Comparison of ENCODE assay signal across 2 cellular contexts in the genomic region with DNA sequence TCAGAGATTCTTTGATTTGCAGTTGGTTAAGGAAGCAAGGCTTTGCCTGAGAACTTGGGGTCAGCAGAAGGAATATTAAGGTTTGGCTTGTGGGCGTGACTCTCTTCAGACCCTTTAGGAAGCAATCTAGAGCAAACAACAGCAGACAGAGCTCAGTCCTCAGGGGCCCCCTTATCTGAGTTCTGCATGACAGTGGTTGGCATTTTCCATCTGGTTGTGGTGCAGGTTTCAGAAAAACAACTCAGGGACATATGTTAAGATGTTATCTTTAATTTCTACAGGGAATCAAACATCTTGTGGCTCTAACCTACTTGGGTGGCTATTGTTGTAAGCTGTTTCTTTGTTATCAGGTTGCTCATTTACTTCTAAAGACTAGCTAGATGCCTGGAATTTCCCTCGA.
TF ChIP-seq lines count a peak whose summit lies in the region.

No MANE protein-coding gene starts in this region.

TF ChIP-seq in GM23338, 12 proteins besides CTCF, POLR2A, EP300 and RAD21 (continued from another document and continues in another):
- TF ChIP-seq, protein P1, sequence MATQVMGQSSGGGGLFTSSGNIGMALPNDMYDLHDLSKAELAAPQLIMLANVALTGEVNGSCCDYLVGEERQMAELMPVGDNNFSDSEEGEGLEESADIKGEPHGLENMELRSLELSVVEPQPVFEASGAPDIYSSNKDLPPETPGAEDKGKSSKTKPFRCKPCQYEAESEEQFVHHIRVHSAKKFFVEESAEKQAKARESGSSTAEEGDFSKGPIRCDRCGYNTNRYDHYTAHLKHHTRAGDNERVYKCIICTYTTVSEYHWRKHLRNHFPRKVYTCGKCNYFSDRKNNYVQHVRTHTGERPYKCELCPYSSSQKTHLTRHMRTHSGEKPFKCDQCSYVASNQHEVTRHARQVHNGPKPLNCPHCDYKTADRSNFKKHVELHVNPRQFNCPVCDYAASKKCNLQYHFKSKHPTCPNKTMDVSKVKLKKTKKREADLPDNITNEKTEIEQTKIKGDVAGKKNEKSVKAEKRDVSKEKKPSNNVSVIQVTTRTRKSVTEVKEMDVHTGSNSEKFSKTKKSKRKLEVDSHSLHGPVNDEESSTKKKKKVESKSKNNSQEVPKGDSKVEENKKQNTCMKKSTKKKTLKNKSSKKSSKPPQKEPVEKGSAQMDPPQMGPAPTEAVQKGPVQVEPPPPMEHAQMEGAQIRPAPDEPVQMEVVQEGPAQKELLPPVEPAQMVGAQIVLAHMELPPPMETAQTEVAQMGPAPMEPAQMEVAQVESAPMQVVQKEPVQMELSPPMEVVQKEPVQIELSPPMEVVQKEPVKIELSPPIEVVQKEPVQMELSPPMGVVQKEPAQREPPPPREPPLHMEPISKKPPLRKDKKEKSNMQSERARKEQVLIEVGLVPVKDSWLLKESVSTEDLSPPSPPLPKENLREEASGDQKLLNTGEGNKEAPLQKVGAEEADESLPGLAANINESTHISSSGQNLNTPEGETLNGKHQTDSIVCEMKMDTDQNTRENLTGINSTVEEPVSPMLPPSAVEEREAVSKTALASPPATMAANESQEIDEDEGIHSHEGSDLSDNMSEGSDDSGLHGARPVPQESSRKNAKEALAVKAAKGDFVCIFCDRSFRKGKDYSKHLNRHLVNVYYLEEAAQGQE (IDR thresholded peaks at IDR 0.05; ENCODE audit: unreplicated experiment), result no peak
- TF ChIP-seq EZH2phosphoT487 (IDR thresholded peaks at IDR 0.05; ENCODE audit: unreplicated experiment) (no peak), STAT1 (IDR thresholded peaks at IDR 0.05; ENCODE audit: unreplicated experiment) (no peak), JUNB (IDR thresholded peaks at IDR 0.05; ENCODE audit: unreplicated experiment) (no peak), NANOG (IDR thresholded peaks at IDR 0.05; ENCODE audit: borderline replicate concordance) (no peak), ZNF331 (CRISPR knock-in tag; IDR thresholded peaks at IDR 0.05; ENCODE audit: low read depth) (no peak), CREB1 (CRISPR knock-in tag; IDR thresholded peaks at IDR 0.05; ENCODE audit: low read depth) (no peak), ZNF114 (CRISPR knock-in tag; IDR thresholded peaks at IDR 0.05) (no peak)
- TF ChIP-seq, protein P2, sequence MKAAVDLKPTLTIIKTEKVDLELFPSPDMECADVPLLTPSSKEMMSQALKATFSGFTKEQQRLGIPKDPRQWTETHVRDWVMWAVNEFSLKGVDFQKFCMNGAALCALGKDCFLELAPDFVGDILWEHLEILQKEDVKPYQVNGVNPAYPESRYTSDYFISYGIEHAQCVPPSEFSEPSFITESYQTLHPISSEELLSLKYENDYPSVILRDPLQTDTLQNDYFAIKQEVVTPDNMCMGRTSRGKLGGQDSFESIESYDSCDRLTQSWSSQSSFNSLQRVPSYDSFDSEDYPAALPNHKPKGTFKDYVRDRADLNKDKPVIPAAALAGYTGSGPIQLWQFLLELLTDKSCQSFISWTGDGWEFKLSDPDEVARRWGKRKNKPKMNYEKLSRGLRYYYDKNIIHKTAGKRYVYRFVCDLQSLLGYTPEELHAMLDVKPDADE (IDR thresholded peaks at IDR 0.05), result no peak
- TF ChIP-seq, protein P3, sequence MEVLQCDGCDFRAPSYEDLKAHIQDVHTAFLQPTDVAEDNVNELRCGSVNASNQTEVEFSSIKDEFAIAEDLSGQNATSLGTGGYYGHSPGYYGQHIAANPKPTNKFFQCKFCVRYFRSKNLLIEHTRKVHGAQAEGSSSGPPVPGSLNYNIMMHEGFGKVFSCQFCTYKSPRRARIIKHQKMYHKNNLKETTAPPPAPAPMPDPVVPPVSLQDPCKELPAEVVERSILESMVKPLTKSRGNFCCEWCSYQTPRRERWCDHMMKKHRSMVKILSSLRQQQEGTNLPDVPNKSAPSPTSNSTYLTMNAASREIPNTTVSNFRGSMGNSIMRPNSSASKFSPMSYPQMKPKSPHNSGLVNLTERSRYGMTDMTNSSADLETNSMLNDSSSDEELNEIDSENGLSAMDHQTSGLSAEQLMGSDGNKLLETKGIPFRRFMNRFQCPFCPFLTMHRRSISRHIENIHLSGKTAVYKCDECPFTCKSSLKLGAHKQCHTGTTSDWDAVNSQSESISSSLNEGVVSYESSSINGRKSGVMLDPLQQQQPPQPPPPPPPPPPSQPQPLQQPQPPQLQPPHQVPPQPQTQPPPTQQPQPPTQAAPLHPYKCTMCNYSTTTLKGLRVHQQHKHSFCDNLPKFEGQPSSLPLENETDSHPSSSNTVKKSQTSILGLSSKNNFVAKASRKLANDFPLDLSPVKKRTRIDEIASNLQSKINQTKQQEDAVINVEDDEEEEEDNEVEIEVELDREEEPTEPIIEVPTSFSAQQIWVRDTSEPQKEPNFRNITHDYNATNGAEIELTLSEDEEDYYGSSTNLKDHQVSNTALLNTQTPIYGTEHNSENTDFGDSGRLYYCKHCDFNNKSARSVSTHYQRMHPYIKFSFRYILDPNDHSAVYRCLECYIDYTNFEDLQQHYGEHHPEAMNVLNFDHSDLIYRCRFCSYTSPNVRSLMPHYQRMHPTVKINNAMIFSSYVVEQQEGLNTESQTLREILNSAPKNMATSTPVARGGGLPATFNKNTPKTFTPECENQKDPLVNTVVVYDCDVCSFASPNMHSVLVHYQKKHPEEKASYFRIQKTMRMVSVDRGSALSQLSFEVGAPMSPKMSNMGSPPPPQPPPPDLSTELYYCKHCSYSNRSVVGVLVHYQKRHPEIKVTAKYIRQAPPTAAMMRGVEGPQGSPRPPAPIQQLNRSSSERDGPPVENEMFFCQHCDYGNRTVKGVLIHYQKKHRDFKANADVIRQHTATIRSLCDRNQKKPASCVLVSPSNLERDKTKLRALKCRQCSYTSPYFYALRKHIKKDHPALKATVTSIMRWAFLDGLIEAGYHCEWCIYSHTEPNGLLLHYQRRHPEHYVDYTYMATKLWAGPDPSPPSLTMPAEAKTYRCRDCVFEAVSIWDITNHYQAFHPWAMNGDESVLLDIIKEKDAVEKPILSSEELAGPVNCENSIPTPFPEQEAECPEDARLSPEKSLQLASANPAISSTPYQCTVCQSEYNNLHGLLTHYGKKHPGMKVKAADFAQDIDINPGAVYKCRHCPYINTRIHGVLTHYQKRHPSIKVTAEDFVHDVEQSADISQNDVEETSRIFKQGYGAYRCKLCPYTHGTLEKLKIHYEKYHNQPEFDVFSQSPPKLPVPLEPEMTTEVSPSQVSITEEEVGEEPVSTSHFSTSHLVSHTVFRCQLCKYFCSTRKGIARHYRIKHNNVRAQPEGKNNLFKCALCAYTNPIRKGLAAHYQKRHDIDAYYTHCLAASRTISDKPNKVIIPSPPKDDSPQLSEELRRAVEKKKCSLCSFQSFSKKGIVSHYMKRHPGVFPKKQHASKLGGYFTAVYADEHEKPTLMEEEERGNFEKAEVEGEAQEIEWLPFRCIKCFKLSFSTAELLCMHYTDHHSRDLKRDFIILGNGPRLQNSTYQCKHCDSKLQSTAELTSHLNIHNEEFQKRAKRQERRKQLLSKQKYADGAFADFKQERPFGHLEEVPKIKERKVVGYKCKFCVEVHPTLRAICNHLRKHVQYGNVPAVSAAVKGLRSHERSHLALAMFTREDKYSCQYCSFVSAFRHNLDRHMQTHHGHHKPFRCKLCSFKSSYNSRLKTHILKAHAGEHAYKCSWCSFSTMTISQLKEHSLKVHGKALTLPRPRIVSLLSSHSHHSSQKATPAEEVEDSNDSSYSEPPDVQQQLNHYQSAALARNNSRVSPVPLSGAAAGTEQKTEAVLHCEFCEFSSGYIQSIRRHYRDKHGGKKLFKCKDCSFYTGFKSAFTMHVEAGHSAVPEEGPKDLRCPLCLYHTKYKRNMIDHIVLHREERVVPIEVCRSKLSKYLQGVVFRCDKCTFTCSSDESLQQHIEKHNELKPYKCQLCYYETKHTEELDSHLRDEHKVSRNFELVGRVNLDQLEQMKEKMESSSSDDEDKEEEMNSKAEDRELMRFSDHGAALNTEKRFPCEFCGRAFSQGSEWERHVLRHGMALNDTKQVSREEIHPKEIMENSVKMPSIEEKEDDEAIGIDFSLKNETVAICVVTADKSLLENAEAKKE (CRISPR knock-in tag; IDR thresholded peaks at IDR 0.05), result no peak

TF ChIP-seq in K562, 482 proteins besides CTCF, POLR2A, EP300 and RAD21 (continued from another document):
- TF ChIP-seq SOX6 (IDR thresholded peaks at IDR 0.05) (peak; percentile 61; the same call in 1 of the 2 replicates), PML (IDR thresholded peaks at IDR 0.05; ENCODE audit: low read length) (peak; percentile 37; the same call in 1 of the 2 replicates), MTA2 (IDR thresholded peaks at IDR 0.05; ENCODE audit: low read depth) (peak; percentile 50; the same call in 1 of the 2 replicates), RCOR1 (IDR thresholded peaks at IDR 0.05; ENCODE audit: borderline replicate concordance in 1 of 2, low read depth in 2 of 2, low read length in 2 of 2) (peak in 1 of 2 experiments; percentile 5; a peak in 1 of 4 replicates), DPF2 (IDR thresholded peaks at IDR 0.05) (peak; percentile 47; the same call in 1 of the 2 replicates), PCBP2 (IDR thresholded peaks at IDR 0.05; ENCODE audit: low read depth, low read length, poor library complexity, severe bottlenecking) (no peak), TCF3 (CRISPR knock-in tag; IDR thresholded peaks at IDR 0.05) (peak; percentile 73), ZC3H11A (IDR thresholded peaks at IDR 0.05; ENCODE audit: low read depth, low read length) (no peak), RAD51 (IDR thresholded peaks at IDR 0.05; ENCODE audit: borderline replicate concordance, low read depth) (no peak), CBX5 (IDR thresholded peaks at IDR 0.05; ENCODE audit: borderline replicate concordance, low read depth) (no peak), NCOR1 (IDR thresholded peaks at IDR 0.05) (peak; percentile 57), FOXJ3 (CRISPR knock-in tag; IDR thresholded peaks at IDR 0.05) (no peak), L3MBTL2 (IDR thresholded peaks at IDR 0.05) (no peak), KLF16 (IDR thresholded peaks at IDR 0.05) (peak; percentile 28; the same call in 1 of the 2 replicates), ZNF174 (CRISPR knock-in tag; IDR thresholded peaks at IDR 0.05) (no peak), POLR2AphosphoS5 (IDR thresholded peaks at IDR 0.05; ENCODE audit: control insufficient read depth, insufficient read depth, low read depth, low read length) (peak; percentile 72), TEAD4 (IDR thresholded peaks at IDR 0.05; ENCODE audit: low read length) (peak; percentile 81), TEAD4 (CRISPR knock-in tag; IDR thresholded peaks at IDR 0.05; ENCODE audit: borderline replicate concordance) (no peak), TAL1 (IDR thresholded peaks at IDR 0.05) (peak; percentile 71), NFIC (IDR thresholded peaks at IDR 0.05) (peak; percentile 23; the same call in 1 of the 2 replicates), ASH1L (IDR thresholded peaks at IDR 0.05; ENCODE audit: borderline replicate concordance, low read depth, partially characterized antibody) (no peak), ZNF133 (CRISPR knock-in tag; IDR thresholded peaks at IDR 0.05) (no peak), NFIX (CRISPR knock-in tag; IDR thresholded peaks at IDR 0.05; ENCODE audit: low read depth) (no peak), CBFA2T3 (IDR thresholded peaks at IDR 0.05) (peak; percentile 83), HDAC1 (IDR thresholded peaks at IDR 0.05) (0 out of 4 replicates have a peak, but pooled peaks of 1 of the 2 experiments have one; percentile 20), SMARCA4 (IDR thresholded peaks at IDR 0.05) (peak; percentile 44; the same call in 1 of the 2 replicates), CBFA2T2 (conservative IDR thresholded peaks at IDR 0.05) (peak; percentile 67), MYC (IDR thresholded peaks at IDR 0.05; ENCODE audit: low read depth, low read length) (no peak), MYC (CRISPR knock-in tag; IDR thresholded peaks at IDR 0.05; ENCODE audit: borderline replicate concordance, low read depth) (no peak), STAT5A (IDR thresholded peaks at IDR 0.05; ENCODE audit: borderline replicate concordance, low read length) (peak; percentile 30; the same call in 1 of the 2 replicates), SMARCA5 (IDR thresholded peaks at IDR 0.05) (no peak)
- TF ChIP-seq, protein P4, sequence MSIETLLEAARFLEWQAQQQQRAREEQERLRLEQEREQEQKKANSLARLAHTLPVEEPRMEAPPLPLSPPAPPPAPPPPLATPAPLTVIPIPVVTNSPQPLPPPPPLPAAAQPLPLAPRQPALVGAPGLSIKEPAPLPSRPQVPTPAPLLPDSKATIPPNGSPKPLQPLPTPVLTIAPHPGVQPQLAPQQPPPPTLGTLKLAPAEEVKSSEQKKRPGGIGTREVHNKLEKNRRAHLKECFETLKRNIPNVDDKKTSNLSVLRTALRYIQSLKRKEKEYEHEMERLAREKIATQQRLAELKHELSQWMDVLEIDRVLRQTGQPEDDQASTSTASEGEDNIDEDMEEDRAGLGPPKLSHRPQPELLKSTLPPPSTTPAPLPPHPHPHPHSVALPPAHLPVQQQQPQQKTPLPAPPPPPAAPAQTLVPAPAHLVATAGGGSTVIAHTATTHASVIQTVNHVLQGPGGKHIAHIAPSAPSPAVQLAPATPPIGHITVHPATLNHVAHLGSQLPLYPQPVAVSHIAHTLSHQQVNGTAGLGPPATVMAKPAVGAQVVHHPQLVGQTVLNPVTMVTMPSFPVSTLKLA (conservative IDR thresholded peaks at IDR 0.05), result 0 out of 4 replicates have a peak, but pooled peaks of 1 of the 2 experiments have one; percentile 14
- TF ChIP-seq, protein P5, sequence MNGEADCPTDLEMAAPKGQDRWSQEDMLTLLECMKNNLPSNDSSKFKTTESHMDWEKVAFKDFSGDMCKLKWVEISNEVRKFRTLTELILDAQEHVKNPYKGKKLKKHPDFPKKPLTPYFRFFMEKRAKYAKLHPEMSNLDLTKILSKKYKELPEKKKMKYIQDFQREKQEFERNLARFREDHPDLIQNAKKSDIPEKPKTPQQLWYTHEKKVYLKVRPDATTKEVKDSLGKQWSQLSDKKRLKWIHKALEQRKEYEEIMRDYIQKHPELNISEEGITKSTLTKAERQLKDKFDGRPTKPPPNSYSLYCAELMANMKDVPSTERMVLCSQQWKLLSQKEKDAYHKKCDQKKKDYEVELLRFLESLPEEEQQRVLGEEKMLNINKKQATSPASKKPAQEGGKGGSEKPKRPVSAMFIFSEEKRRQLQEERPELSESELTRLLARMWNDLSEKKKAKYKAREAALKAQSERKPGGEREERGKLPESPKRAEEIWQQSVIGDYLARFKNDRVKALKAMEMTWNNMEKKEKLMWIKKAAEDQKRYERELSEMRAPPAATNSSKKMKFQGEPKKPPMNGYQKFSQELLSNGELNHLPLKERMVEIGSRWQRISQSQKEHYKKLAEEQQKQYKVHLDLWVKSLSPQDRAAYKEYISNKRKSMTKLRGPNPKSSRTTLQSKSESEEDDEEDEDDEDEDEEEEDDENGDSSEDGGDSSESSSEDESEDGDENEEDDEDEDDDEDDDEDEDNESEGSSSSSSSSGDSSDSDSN (IDR thresholded peaks at IDR 0.05; ENCODE audit: borderline replicate concordance in 1 of 2, low read depth in 2 of 2, low read length in 2 of 2), result no peak
TF ChIP-seq in K562: peak in this region for 20.
